In genomic region chr10:74991435-74991834, GRCh38 we compare ENCODE assay signal across 8 cellular contexts.
DNase-seq lines count a peak whose midpoint lies in the region; ATAC-seq and TF ChIP-seq lines count a peak whose summit lies in the region.

No MANE protein-coding gene starts in this region.

- no peaks in the 10 kb centered on the region for H3K79me2 ChIP-seq in hepatocyte

- DNase-seq in AG08396 (ENCODE audit: low spot score) (peak; percentile 21), GM13977 (ENCODE audit: low spot score) (no peak), RWPE2 (ENCODE audit: low spot score) (no peak), hepatocyte (ENCODE audit: low spot score) (peak; percentile 30), occipital lobe (lab: John Stamatoyannopoulos, UW) (no peak), OCI-M2 (lab: John Stamatoyannopoulos, UW; ENCODE audit: unreplicated experiment) (no peak), activated gamma-delta T cell treated with Interleukin-2 at 50 U/mL for 16 hours (no peak)

- H3K4me3 ChIP-seq in RWPE2 (ENCODE audit: severe bottlenecking) (no peak overlapping the region), hepatocyte (no peak overlapping the region)

- H3K27me3 ChIP-seq in RWPE2 (ENCODE audit: insufficient read depth, poor library complexity, severe bottlenecking) (no peaks in the 10 kb centered on the region), hepatocyte (no peaks in the 10 kb centered on the region)

- no peak overlapping the region for H3K4me2 ChIP-seq in hepatocyte

- TF ChIP-seq POLR2A in GM18505 (IDR thresholded peaks at IDR 0.05; ENCODE audit: borderline replicate concordance, extremely low read depth, insufficient read depth, insufficient read length), result no peak

- ATAC-seq in RWPE2 (ENCODE audit: low read depth) (peak; percentile 89), GM18505 (IDR thresholded peaks at IDR 0.05; ENCODE audit: unreplicated experiment) (no peak)

- H3K27ac ChIP-seq in RWPE2 (ENCODE audit: poor library complexity, severe bottlenecking) (no peak overlapping the region), hepatocyte (no peak overlapping the region)

- H3K4me1 ChIP-seq in RWPE2 (ENCODE audit: insufficient read depth, poor library complexity, severe bottlenecking) (no peaks in the 10 kb centered on the region), hepatocyte (ENCODE audit: insufficient read depth) (no peaks in the 10 kb centered on the region)

- no peaks in the 10 kb centered on the region for H4K20me1 ChIP-seq in hepatocyte (ENCODE audit: insufficient read depth, poor library complexity, severe bottlenecking)

- in situ Hi-C loops in GM13977 (cut with MboI; ENCODE audit: low pct_unique_long_range_greater_than_20kb, low sequenced_read_pairs, unreplicated experiment), result no loop called here

- TF ChIP-seq CTCF in GM13977 (IDR thresholded peaks at IDR 0.05; ENCODE audit: extremely low read depth, insufficient read depth, missing control alignments), result peak; percentile 32
- TF ChIP-seq CTCF in RWPE2 (IDR thresholded peaks at IDR 0.05; ENCODE audit: poor library complexity, severe bottlenecking), result peak; percentile 53
- TF ChIP-seq CTCF in hepatocyte (IDR thresholded peaks at IDR 0.05; ENCODE audit: poor library complexity), result peak; percentile 31

- H3K36me3 ChIP-seq in RWPE2 (ENCODE audit: low read depth) (peaks cover under 1% of the 10 kb centered on the region; the same call in 1 of the 2 replicates), hepatocyte (replicated peaks; ENCODE audit: insufficient read depth, low read depth) (no peaks in the 10 kb centered on the region)

- H2AFZ ChIP-seq in hepatocyte, result no peak overlapping the region

- no peaks in the 10 kb centered on the region for H3K9me2 ChIP-seq in hepatocyte (replicated peaks; ENCODE audit: insufficient read depth)

- H3K9me3 ChIP-seq in RWPE2 (ENCODE audit: severe bottlenecking) (no peaks in the 10 kb centered on the region), hepatocyte (ENCODE audit: low read depth) (no peaks in the 10 kb centered on the region)

Comparison
In these comparisons a context has a peak if more than half of its experiments do, and no peak if none do; other contexts are left out.
1. DNase-seq: peak in AG08396 (single experiment) and hepatocyte (single experiment); none in GM13977 (single experiment), RWPE2 (single experiment), occipital lobe (single experiment), OCI-M2 (single experiment) and activated gamma-delta T cell treated with Interleukin-2 at 50 U/mL for 16 hours (single experiment).
2. Peak in every context shown above with its lines, with median percentiles within 50 percentile points of each other: CTCF ChIP-seq.